In the genomic region with DNA sequence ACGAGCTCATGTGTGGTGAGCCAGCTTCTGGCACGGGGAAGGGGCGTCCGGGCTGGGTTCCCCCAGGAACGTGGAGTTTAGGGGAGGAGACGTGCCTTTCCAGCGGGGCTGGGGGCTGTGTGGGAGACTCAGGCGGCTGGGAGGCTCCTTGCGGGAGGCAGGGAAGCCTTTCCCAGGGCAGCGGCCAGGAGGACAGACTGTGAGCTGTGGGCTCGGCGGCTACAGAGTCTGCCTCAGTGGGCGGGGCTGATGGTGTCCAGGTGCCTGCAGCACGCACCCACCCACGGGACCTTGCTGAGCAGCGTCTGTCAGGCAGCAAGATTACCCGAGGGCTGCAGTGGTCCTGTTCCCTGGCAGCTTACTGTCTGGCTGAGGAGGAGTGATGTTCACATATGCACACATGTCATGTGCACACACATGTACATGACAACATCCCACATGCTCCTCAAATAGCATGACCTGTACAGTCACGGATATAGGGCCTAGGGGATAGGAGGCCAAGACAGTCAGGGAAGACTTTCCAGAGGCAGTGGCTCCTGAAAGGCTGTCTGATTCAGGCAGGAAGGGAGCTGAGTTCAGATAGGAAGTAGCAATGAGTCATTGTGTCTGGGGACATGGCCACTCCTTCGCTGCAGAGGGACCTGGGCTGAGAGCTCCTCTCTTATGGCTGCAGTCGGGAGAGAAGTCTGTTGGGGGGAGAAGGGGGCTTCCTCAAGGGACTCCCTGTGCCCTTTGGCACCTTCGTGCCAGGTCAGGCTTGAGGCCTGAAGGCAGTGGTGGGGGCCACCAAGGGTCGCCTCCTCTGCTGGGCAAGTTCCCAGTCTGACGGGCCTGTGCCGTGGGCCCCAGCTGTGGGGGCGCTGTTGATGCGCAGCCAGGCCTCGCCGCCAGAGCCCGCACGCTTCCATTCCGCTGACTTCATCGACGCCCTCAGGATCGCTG, we compare ENCODE assay signal across 1 cellular context.
TF ChIP-seq lines count a peak whose summit lies in the region.

No MANE protein-coding gene starts in this region.

TF ChIP-seq in GM23338, 12 proteins besides CTCF, POLR2A, EP300 and RAD21 (continued from another document):
- TF ChIP-seq, protein P1, sequence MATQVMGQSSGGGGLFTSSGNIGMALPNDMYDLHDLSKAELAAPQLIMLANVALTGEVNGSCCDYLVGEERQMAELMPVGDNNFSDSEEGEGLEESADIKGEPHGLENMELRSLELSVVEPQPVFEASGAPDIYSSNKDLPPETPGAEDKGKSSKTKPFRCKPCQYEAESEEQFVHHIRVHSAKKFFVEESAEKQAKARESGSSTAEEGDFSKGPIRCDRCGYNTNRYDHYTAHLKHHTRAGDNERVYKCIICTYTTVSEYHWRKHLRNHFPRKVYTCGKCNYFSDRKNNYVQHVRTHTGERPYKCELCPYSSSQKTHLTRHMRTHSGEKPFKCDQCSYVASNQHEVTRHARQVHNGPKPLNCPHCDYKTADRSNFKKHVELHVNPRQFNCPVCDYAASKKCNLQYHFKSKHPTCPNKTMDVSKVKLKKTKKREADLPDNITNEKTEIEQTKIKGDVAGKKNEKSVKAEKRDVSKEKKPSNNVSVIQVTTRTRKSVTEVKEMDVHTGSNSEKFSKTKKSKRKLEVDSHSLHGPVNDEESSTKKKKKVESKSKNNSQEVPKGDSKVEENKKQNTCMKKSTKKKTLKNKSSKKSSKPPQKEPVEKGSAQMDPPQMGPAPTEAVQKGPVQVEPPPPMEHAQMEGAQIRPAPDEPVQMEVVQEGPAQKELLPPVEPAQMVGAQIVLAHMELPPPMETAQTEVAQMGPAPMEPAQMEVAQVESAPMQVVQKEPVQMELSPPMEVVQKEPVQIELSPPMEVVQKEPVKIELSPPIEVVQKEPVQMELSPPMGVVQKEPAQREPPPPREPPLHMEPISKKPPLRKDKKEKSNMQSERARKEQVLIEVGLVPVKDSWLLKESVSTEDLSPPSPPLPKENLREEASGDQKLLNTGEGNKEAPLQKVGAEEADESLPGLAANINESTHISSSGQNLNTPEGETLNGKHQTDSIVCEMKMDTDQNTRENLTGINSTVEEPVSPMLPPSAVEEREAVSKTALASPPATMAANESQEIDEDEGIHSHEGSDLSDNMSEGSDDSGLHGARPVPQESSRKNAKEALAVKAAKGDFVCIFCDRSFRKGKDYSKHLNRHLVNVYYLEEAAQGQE (IDR thresholded peaks at IDR 0.05; ENCODE audit: unreplicated experiment), result no peak
- TF ChIP-seq, protein P2, sequence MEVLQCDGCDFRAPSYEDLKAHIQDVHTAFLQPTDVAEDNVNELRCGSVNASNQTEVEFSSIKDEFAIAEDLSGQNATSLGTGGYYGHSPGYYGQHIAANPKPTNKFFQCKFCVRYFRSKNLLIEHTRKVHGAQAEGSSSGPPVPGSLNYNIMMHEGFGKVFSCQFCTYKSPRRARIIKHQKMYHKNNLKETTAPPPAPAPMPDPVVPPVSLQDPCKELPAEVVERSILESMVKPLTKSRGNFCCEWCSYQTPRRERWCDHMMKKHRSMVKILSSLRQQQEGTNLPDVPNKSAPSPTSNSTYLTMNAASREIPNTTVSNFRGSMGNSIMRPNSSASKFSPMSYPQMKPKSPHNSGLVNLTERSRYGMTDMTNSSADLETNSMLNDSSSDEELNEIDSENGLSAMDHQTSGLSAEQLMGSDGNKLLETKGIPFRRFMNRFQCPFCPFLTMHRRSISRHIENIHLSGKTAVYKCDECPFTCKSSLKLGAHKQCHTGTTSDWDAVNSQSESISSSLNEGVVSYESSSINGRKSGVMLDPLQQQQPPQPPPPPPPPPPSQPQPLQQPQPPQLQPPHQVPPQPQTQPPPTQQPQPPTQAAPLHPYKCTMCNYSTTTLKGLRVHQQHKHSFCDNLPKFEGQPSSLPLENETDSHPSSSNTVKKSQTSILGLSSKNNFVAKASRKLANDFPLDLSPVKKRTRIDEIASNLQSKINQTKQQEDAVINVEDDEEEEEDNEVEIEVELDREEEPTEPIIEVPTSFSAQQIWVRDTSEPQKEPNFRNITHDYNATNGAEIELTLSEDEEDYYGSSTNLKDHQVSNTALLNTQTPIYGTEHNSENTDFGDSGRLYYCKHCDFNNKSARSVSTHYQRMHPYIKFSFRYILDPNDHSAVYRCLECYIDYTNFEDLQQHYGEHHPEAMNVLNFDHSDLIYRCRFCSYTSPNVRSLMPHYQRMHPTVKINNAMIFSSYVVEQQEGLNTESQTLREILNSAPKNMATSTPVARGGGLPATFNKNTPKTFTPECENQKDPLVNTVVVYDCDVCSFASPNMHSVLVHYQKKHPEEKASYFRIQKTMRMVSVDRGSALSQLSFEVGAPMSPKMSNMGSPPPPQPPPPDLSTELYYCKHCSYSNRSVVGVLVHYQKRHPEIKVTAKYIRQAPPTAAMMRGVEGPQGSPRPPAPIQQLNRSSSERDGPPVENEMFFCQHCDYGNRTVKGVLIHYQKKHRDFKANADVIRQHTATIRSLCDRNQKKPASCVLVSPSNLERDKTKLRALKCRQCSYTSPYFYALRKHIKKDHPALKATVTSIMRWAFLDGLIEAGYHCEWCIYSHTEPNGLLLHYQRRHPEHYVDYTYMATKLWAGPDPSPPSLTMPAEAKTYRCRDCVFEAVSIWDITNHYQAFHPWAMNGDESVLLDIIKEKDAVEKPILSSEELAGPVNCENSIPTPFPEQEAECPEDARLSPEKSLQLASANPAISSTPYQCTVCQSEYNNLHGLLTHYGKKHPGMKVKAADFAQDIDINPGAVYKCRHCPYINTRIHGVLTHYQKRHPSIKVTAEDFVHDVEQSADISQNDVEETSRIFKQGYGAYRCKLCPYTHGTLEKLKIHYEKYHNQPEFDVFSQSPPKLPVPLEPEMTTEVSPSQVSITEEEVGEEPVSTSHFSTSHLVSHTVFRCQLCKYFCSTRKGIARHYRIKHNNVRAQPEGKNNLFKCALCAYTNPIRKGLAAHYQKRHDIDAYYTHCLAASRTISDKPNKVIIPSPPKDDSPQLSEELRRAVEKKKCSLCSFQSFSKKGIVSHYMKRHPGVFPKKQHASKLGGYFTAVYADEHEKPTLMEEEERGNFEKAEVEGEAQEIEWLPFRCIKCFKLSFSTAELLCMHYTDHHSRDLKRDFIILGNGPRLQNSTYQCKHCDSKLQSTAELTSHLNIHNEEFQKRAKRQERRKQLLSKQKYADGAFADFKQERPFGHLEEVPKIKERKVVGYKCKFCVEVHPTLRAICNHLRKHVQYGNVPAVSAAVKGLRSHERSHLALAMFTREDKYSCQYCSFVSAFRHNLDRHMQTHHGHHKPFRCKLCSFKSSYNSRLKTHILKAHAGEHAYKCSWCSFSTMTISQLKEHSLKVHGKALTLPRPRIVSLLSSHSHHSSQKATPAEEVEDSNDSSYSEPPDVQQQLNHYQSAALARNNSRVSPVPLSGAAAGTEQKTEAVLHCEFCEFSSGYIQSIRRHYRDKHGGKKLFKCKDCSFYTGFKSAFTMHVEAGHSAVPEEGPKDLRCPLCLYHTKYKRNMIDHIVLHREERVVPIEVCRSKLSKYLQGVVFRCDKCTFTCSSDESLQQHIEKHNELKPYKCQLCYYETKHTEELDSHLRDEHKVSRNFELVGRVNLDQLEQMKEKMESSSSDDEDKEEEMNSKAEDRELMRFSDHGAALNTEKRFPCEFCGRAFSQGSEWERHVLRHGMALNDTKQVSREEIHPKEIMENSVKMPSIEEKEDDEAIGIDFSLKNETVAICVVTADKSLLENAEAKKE (CRISPR knock-in tag; IDR thresholded peaks at IDR 0.05), result no peak
- TF ChIP-seq JUNB (IDR thresholded peaks at IDR 0.05; ENCODE audit: unreplicated experiment) (no peak), POLR2AphosphoS5 (IDR thresholded peaks at IDR 0.05; ENCODE audit: low read depth) (no peak)
